In the genomic region with DNA sequence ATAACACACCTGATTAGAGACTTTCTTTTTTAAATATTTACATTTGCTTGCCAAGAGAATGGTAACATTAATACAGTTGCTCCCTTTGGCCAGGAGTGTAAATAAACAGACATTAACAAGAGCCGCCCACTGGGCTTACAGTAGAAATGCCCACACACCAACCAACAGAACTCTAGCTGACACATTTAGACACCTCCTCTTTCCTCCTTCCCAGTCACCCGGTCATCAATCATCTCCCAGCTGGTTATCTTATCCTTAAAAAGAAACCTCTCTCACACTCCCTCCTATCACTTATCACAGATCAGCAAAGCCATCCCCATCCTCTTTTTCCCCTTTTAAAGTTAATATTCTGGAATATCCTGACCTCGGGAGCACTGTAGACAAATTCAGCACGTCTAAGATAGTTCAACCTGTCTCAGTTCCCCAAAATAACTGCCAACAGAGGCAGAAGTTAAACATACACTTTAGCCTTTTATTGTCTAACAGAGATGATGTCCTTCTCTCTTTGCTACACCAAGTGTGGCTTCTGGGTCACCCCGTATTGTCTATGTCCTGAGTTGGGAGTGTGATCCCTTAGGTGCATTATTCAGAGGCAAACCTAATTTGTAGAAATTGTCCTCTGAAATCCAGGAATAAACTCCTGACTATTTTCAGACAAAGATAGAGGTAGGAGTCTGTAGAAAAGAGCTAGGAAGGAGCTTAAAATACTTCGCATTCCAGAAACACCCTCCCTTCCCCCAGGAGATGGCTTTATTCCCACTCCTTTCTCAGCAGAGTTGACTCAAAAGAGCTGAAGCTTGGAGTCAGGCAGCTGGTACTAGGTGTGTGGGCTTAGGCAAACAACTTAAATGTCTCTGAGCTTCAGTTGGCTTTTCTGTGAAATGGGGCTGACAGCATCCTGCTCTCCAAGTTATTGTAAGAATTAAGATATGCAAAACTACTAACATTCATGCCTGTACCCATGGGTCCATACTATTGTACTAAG, we compare ENCODE assay signal across 9 cellular contexts. TPM values are rescaled to one million over a fixed set of nuclear protein-coding genes. Genes with fewer than 3 reads are reported as not detected.
DNase-seq lines count a peak whose midpoint lies in the region; ATAC-seq and TF ChIP-seq lines count a peak whose summit lies in the region.
"Had no signal": no experiment of that assay in that cellular context is flagged by ENCODE, and none has a peak within 500 bp of the region (broad histone marks: within the 10 kb centered on the region; RNA-seq: fewer than 3 reads in every experiment).

No MANE protein-coding gene starts in this region.

- H3K27ac Mint-ChIP-seq in endothelial cell (ENCODE audit: unreplicated experiment), result peak overlapping the region; percentile 16
- H3K27ac Mint-ChIP-seq: memory B cell had no signal

- DNase-seq in NCI-H748 (lab: John Stamatoyannopoulos, UW; ENCODE audit: unreplicated experiment) (peak; percentile 100), endothelial cell (ENCODE audit: low spot score) (no peak), occipital lobe (lab: John Stamatoyannopoulos, UW) (peak; percentile 48), colonic mucosa (no peak), GM13977 (ENCODE audit: low spot score) (no peak)

- peak; percentile 47 for ATAC-seq in GM19043 (IDR thresholded peaks at IDR 0.05; ENCODE audit: low read depth, unreplicated experiment)
- ATAC-seq in HG03025 (IDR thresholded peaks at IDR 0.05; ENCODE audit: low FRiP score, unreplicated experiment), result no peak
- ATAC-seq in GM19035 (IDR thresholded peaks at IDR 0.05; ENCODE audit: unreplicated experiment), result no peak

- intact Hi-C loops in colonic mucosa (cut with DNase I), result no loop called here

- no peaks in the 10 kb centered on the region for H3K36me3 ChIP-seq in colonic mucosa

- in situ Hi-C loops in GM13977 (cut with MboI; ENCODE audit: low pct_unique_long_range_greater_than_20kb, low sequenced_read_pairs, unreplicated experiment), result no loop called here

- H3K4me1 ChIP-seq in colonic mucosa, result no peaks in the 10 kb centered on the region

- TF ChIP-seq CTCF in endothelial cell (IDR thresholded peaks at IDR 0.05; ENCODE audit: unreplicated experiment) (no peak), colonic mucosa (IDR thresholded peaks at IDR 0.05) (no peak), GM13977 (IDR thresholded peaks at IDR 0.05; ENCODE audit: extremely low read depth, insufficient read depth, missing control alignments) (no peak)

- H3K4me3 Mint-ChIP-seq in endothelial cell (ENCODE audit: unreplicated experiment), result no peak overlapping the region
- H3K4me3 Mint-ChIP-seq: memory B cell had no signal

- H3K36me3 Mint-ChIP-seq in endothelial cell (ENCODE audit: low read depth, unreplicated experiment), result peaks cover 3% of the 10 kb centered on the region
- H3K36me3 Mint-ChIP-seq: memory B cell had no signal

- H3K4me1 Mint-ChIP-seq in endothelial cell (ENCODE audit: unreplicated experiment), result peaks cover 11% of the 10 kb centered on the region

- no peak overlapping the region for H3K27ac ChIP-seq in colonic mucosa

- H3K9me3 Mint-ChIP-seq in endothelial cell (ENCODE audit: unreplicated experiment), result no peaks in the 10 kb centered on the region
- H3K9me3 Mint-ChIP-seq: memory B cell had no signal

- H3K27me3 Mint-ChIP-seq in endothelial cell (ENCODE audit: unreplicated experiment), result no peaks in the 10 kb centered on the region

- H3K27me3 ChIP-seq in colonic mucosa, result no peaks in the 10 kb centered on the region

- H3K9me3 ChIP-seq in colonic mucosa, result no peaks in the 10 kb centered on the region

- no peak overlapping the region for H3K9ac ChIP-seq in colonic mucosa (ENCODE audit: low read depth in 2 of 2, low read length in 2 of 2)

- no peak overlapping the region for H3K4me3 ChIP-seq in colonic mucosa

RNA-seq across cellular contexts. Expression of gene MYCL, which starts 8.8 kb away (rescaled TPM):
- total RNA-seq in endothelial cell (ENCODE audit: unreplicated experiment), result 20.1 TPM
- 12.5 TPM for total RNA-seq in occipital lobe
- total RNA-seq in colonic mucosa, result 10 to 100 TPM; 16.4 to 17.0 TPM

RNA-seq across cellular contexts. Expression of gene TRIT1, which starts 9.6 kb away (rescaled TPM):
- total RNA-seq in endothelial cell (ENCODE audit: unreplicated experiment), result 16.1 TPM
- 42.7 TPM for total RNA-seq in occipital lobe
- 10 to 100 TPM; 15.2 to 18.1 TPM for total RNA-seq in colonic mucosa

Comparison
In these comparisons a context has a peak if more than half of its experiments do, and no peak if none do; other contexts are left out.
1. DNase-seq: peak in NCI-H748 (single experiment) and occipital lobe (single experiment); none in endothelial cell (single experiment), colonic mucosa (single experiment) and GM13977 (single experiment).